10 cellular contexts compared by ENCODE assay signal in genomic region chr1:161180643-161181042, GRCh38. TPM values are rescaled to one million over a fixed set of nuclear protein-coding genes. Genes with fewer than 3 reads are reported as not detected.
DNase-seq lines count a peak whose midpoint lies in the region; ATAC-seq and TF ChIP-seq lines count a peak whose summit lies in the region.
"Had no signal": no experiment of that assay in that cellular context is flagged by ENCODE, and none has a peak within 500 bp of the region (broad histone marks: within the 10 kb centered on the region; RNA-seq: fewer than 3 reads in every experiment).

No MANE protein-coding gene starts in this region.

- peak overlapping the region; percentile 28 for H3K27ac Mint-ChIP-seq in type B pancreatic cell

- H3K27ac ChIP-seq in cardiac muscle cell (no peak overlapping the region), heart right ventricle (peak overlapping the region in 1 of 10 donors; percentile 45)

- 51 to 62% methylated on average over 1 of the region's 1 CpG for WGBS in heart right ventricle, 2 donors

- H3K27me3 ChIP-seq in cardiac muscle cell (no peaks in the 10 kb centered on the region), heart right ventricle (no peaks in the 10 kb centered on the region)

- no peaks in the 10 kb centered on the region for H3K9me3 Mint-ChIP-seq in type B pancreatic cell

- no peaks in the 10 kb centered on the region for H3K9me3 ChIP-seq in cardiac muscle cell (ENCODE audit: low read depth)
- H3K9me3 ChIP-seq in heart right ventricle: no peaks in the 10 kb centered on the region

- no peak for DNase-seq in cardiac muscle cell (ENCODE audit: low read depth in 1 of 2, low spot score in 1 of 2)
- no peak for DNase-seq in heart right ventricle
- DNase-seq in NCI-H446 (lab: John Stamatoyannopoulos, UW): peak; percentile 15 to 56
- peak; percentile 54 for DNase-seq in choroid plexus epithelial cell (ENCODE audit: low read depth)
- no peak for DNase-seq in type B pancreatic cell (ENCODE audit: extremely low spot score, unreplicated experiment)
- DNase-seq in stimulated activated CD4-positive, alpha-beta T cell treated with anti-CD3 and anti-CD28 coated beads, Interleukin-4, amount 100 ng/mL, for 4 hours: no peak
- DNase-seq: NCI-H345, trophoblast cell had no signal

- no peak overlapping the region for H3K4me3 ChIP-seq in cardiac muscle cell
- no peak overlapping the region for H3K4me3 ChIP-seq in heart right ventricle
- H3K4me3 ChIP-seq in choroid plexus epithelial cell (ENCODE audit: low read depth, low read length): no peak overlapping the region

- intact Hi-C loops in heart right ventricle (cut with DNase I): no loop called here

- H3K36me3 ChIP-seq in cardiac muscle cell (no peaks in the 10 kb centered on the region), heart right ventricle (peaks cover 0 to 7% (median 0%) of the 10 kb centered on the region in 9 donors)

- H3K4me1 ChIP-seq in cardiac muscle cell (ENCODE audit: low read depth) (no peaks in the 10 kb centered on the region), heart right ventricle (peaks cover 5 to 70% (median 25%) of the 10 kb centered on the region in 9 donors)

- H3K4me3 Mint-ChIP-seq in type B pancreatic cell: no peak overlapping the region

- TF ChIP-seq CTCF in cardiac muscle cell (IDR thresholded peaks at IDR 0.05; ENCODE audit: low read depth, low read length) (peak; percentile 32), heart right ventricle (IDR thresholded peaks at IDR 0.05) (peak in 4 of 9 donors; percentile 39 to 51 (median 44)), choroid plexus epithelial cell (conservative IDR thresholded peaks at IDR 0.05; ENCODE audit: low read depth, low read length) (peak; percentile 56), type B pancreatic cell (conservative IDR thresholded peaks at IDR 0.05) (peak; percentile 43)

- H3K36me3 Mint-ChIP-seq in type B pancreatic cell: peaks cover 3% of the 10 kb centered on the region

- H3K4me1 Mint-ChIP-seq in type B pancreatic cell (ENCODE audit: unreplicated experiment): peaks cover 21% of the 10 kb centered on the region

- ATAC-seq in heart right ventricle (no peak), HG03457 (IDR thresholded peaks at IDR 0.05; ENCODE audit: unreplicated experiment) (no peak), HG03342 (IDR thresholded peaks at IDR 0.05; ENCODE audit: unreplicated experiment) (no peak)

- no peaks in the 10 kb centered on the region for H3K27me3 Mint-ChIP-seq in type B pancreatic cell

RNA-seq across cellular contexts. Expression of gene B4GALT3, which starts 3.3 kb away (rescaled TPM):
- total RNA-seq in cardiac muscle cell (31.3 and 36.9 TPM in 2 replicates), heart right ventricle (10 to 100 TPM; 12.1 to 28.9 (median 19.6) TPM), type B pancreatic cell (ENCODE audit: low replicate concordance) (42.4 and 48.5 TPM in 2 replicates)
- polyA plus RNA-seq in cardiac muscle cell (44.7 and 54.7 TPM in 2 replicates), heart right ventricle (10 to 100 TPM; 11.5 to 25.5 TPM)

RNA-seq across cellular contexts. Expression of gene PPOX, which starts 14.4 kb away (rescaled TPM):
- total RNA-seq in cardiac muscle cell (35.4 and 53.8 TPM in 2 replicates), heart right ventricle (10 to 100 TPM in 8 of 10 donors, 1 to 10 TPM in 2; 8.5 to 19.8 (median 15.0) TPM), type B pancreatic cell (ENCODE audit: low replicate concordance) (25.7 and 43.6 TPM in 2 replicates)
- polyA plus RNA-seq in cardiac muscle cell (67.0 and 67.1 TPM in 2 replicates), heart right ventricle (10 to 100 TPM in 1 of 2 donors, 1 to 10 TPM in 1; 10.0 to 58.5 TPM)

RNA-seq across cellular contexts. Expression of gene ADAMTS4, which starts 18.2 kb away (rescaled TPM):
- 0.88 and 4.0 TPM in 2 replicates for total RNA-seq in cardiac muscle cell
- 1.9 and 3.5 TPM in 2 replicates for polyA plus RNA-seq in cardiac muscle cell
- total RNA-seq in heart right ventricle: 10 to 100 TPM in 6 of 10 donors, 1 to 10 TPM in 4; 1.7 to 86.1 (median 17.7) TPM
- polyA plus RNA-seq in heart right ventricle: 10 to 100 TPM in 1 of 2 donors, 1 to 10 TPM in 1; 5.4 to 11.9 TPM
- total RNA-seq in type B pancreatic cell (ENCODE audit: low replicate concordance): 0.10 and 2.5 TPM in 2 replicates

RNA-seq across cellular contexts. Expression of gene USP21, which starts 21.3 kb away (rescaled TPM):
- 18.7 and 19.6 TPM in 2 replicates for total RNA-seq in cardiac muscle cell
- polyA plus RNA-seq in cardiac muscle cell: 48.8 and 59.9 TPM in 2 replicates
- 10 to 100 TPM in 9 of 10 donors, 1 to 10 TPM in 1; 8.8 to 24.0 (median 14.7) TPM for total RNA-seq in heart right ventricle
- polyA plus RNA-seq in heart right ventricle: 10 to 100 TPM; 13.2 to 22.4 TPM
- 31.6 and 45.7 TPM in 2 replicates for total RNA-seq in type B pancreatic cell (ENCODE audit: low replicate concordance)

RNA-seq across cellular contexts. Expression of gene NDUFS2, which starts 21.5 kb away (rescaled TPM):
- total RNA-seq in cardiac muscle cell (183 and 204 TPM in 2 replicates), heart right ventricle (100 to 1,000 TPM; 244 to 370 (median 318) TPM), type B pancreatic cell (ENCODE audit: low replicate concordance) (93.1 and 97.4 TPM in 2 replicates)
- polyA plus RNA-seq in cardiac muscle cell (346 and 367 TPM in 2 replicates), heart right ventricle (100 to 1,000 TPM; 121 to 193 TPM)

Comparison
In these comparisons a context has a peak if more than half of its experiments do, and no peak if none do; other contexts are left out.
1. DNase-seq: peak in NCI-H446 (2 of 2) and choroid plexus epithelial cell (single experiment); none in cardiac muscle cell (0 of 2), heart right ventricle (0 of 2), type B pancreatic cell (single experiment) and stimulated activated CD4-positive, alpha-beta T cell treated with anti-CD3 and anti-CD28 coated beads, Interleukin-4, amount 100 ng/mL, for 4 hours (0 of 2).